13 cellular contexts compared by ENCODE assay signal in the genomic region with DNA sequence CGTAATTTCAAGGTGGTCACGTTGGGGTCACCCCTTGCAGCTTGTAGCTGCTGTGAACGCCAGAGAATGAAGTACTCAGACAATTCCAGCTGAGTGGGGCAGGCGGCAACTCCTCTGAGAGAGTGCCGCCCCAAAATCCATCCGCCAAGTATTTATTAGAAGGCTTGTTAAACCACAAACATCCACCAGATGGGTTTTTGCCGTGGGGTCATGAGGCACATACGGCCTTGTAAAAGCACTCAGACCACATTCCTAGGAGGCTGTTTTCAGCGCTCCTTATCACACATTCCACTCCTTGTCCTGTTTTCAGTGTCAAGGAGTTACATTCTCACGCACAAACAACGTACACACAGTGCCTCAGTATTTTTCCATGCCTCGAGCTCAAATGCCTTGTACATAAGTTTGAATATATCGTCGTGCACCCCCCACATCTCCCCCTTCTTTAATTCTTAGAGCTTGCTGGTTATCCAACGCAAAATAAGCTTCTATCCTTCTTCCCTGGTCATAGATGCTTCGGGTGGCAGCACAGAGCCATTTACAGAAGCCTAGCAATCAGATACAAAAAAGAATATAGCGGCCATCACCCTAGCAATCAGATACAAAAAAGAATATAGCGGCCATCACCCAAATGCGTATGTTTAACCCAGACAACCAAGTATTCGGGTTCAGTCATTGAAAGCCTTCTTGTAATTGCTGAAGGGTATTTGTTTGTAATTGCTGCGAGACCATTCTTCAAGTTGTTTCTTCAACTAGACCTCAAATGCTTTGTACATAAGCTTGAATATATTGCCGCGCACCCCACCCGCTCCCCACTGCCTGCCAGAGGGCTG. TPM values are rescaled to one million over a fixed set of nuclear protein-coding genes. Genes with fewer than 3 reads are reported as not detected.
DNase-seq lines count a peak whose midpoint lies in the region; ATAC-seq and TF ChIP-seq lines count a peak whose summit lies in the region.
"Had no signal": no experiment of that assay in that cellular context is flagged by ENCODE, and none has a peak within 500 bp of the region (broad histone marks: within the 10 kb centered on the region; RNA-seq: fewer than 3 reads in every experiment).

No MANE protein-coding gene starts in this region.

- peak overlapping the region; percentile 20 for H3K4me3 ChIP-seq in suprapubic skin
- H3K4me3 ChIP-seq: coronary artery had no signal

- peaks cover 93% of the 10 kb centered on the region for H3K27me3 ChIP-seq in suprapubic skin

- no peak for TF ChIP-seq EP300 in suprapubic skin (IDR thresholded peaks at IDR 0.05)

- DNase-seq in DMS79 treated with DMSO at 0.1 percent for 48 hours (lab: John Stamatoyannopoulos, UW) (peak; percentile 9), DMS79 (lab: John Stamatoyannopoulos, UW) (no peak), SW480 (ENCODE audit: low spot score) (peak; percentile 61), glutamatergic neuron (no peak), suprapubic skin (ENCODE audit: low spot score in 2 of 2) (no peak)
- no peak for DNase-seq in stimulated activated CD4-positive, alpha-beta T cell treated with anti-CD3 and anti-CD28 coated beads, Interleukin-2, amount 100 ng/mL, for 48 hours
- DNase-seq: activated CD8-positive, alpha-beta memory T cell treated with anti-CD3 and anti-CD28 coated beads, Interleukin-2, amount 50 U/mL, for 4 hours; left ventricle myocardium superior; stimulated activated CD4-positive, alpha-beta T cell treated with anti-CD3 and anti-CD28 coated beads, Interleukin-15, amount 100 ng/mL, for 24 hours had no signal

- TF ChIP-seq CTCF in glutamatergic neuron (IDR thresholded peaks at IDR 0.05; ENCODE audit: partially characterized antibody, unreplicated experiment) (no peak), suprapubic skin (IDR thresholded peaks at IDR 0.05) (no peak)

- peaks cover 1% of the 10 kb centered on the region for H3K4me1 Mint-ChIP-seq in glutamatergic neuron (ENCODE audit: low read depth, unreplicated experiment)

- no peak for TF ChIP-seq POLR2A in suprapubic skin (IDR thresholded peaks at IDR 0.05)

- H3K36me3 ChIP-seq in suprapubic skin: no peaks in the 10 kb centered on the region

- H3K27ac ChIP-seq in suprapubic skin: no peak overlapping the region
- H3K27ac ChIP-seq: coronary artery, RWPE1 had no signal

- peak overlapping the region; percentile 57 for H3K4me3 Mint-ChIP-seq in glutamatergic neuron (ENCODE audit: unreplicated experiment)

- no peak overlapping the region for H3K27ac Mint-ChIP-seq in glutamatergic neuron (ENCODE audit: unreplicated experiment)

- peaks cover 29% of the 10 kb centered on the region for H3K27me3 Mint-ChIP-seq in glutamatergic neuron (ENCODE audit: unreplicated experiment)

- peaks cover 8% of the 10 kb centered on the region for H3K36me3 Mint-ChIP-seq in glutamatergic neuron (ENCODE audit: unreplicated experiment)

- H3K9me3 ChIP-seq in suprapubic skin: no peaks in the 10 kb centered on the region

- H3K4me1 ChIP-seq in suprapubic skin: peaks cover 29% of the 10 kb centered on the region

- WGBS in suprapubic skin: 11% methylated on average over 24 of the region's 24 CpGs

- ATAC-seq in GM21447 (IDR thresholded peaks at IDR 0.05; ENCODE audit: unreplicated experiment): no peak
- ATAC-seq in GM21737 (IDR thresholded peaks at IDR 0.05; ENCODE audit: unreplicated experiment): no peak
- ATAC-seq: left ventricle myocardium superior had no signal

- peaks cover 2% of the 10 kb centered on the region for H3K9me3 Mint-ChIP-seq in glutamatergic neuron (ENCODE audit: unreplicated experiment)

RNA-seq across cellular contexts. Expression of gene ALPP, which starts 7.3 kb away (rescaled TPM):
- total RNA-seq in glutamatergic neuron (ENCODE audit: unreplicated experiment) (0.34 TPM), suprapubic skin (not detected)
- total RNA-seq: left ventricle myocardium superior had no signal

RNA-seq across cellular contexts. Expression of gene ALPG, which starts 20.8 kb away (rescaled TPM):
- 2.4 TPM for total RNA-seq in glutamatergic neuron (ENCODE audit: unreplicated experiment)
- not detected for total RNA-seq in suprapubic skin
- total RNA-seq: left ventricle myocardium superior had no signal

Comparison
In these comparisons a context has a peak if more than half of its experiments do, and no peak if none do; other contexts are left out.
1. DNase-seq: peak in DMS79 treated with DMSO at 0.1 percent for 48 hours (single experiment) and SW480 (single experiment); none in DMS79 (single experiment), glutamatergic neuron (single experiment), suprapubic skin (0 of 2) and stimulated activated CD4-positive, alpha-beta T cell treated with anti-CD3 and anti-CD28 coated beads, Interleukin-2, amount 100 ng/mL, for 48 hours (0 of 2).